In the genomic region with DNA sequence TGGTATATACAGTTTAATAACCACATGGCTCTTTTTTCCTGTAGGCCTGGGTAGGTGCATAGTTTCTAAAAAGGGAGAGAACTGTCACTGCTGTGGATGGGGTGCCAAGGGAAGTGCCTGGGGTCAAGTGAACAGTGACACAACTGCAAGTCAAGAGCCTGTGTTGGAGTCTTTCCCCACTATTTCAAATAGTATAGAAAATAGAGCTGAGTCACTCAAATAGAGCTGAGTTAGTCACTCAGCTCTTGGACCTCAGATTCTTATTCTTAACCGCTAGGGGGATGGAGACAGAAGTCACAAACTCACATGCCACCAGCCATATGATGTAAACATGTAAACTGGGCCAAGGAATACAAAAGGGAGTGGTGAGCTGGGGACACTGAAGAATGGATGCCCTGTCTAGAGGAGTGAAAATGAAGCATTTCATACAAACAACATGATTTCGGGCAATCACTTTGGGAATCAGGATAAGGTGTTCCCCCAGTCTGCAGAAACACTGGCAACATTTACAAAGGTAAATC, we compare ENCODE assay signal across 8 cellular contexts. TPM values are rescaled to one million over a fixed set of nuclear protein-coding genes. Genes with fewer than 3 reads are reported as not detected.
DNase-seq lines count a peak whose midpoint lies in the region; ATAC-seq, FAIRE-seq and TF ChIP-seq lines count a peak whose summit lies in the region.

No MANE protein-coding gene starts in this region.

- no peak overlapping the region for H3K27ac ChIP-seq in small intestine (ENCODE audit: low read depth in 1 of 2, low read length in 1 of 2)

- no peak for ATAC-seq in activated B cell treated with CpG ODN at 0.5 μM for 24 hours (ENCODE audit: low read depth)
- ATAC-seq in HG03025 (IDR thresholded peaks at IDR 0.05; ENCODE audit: low FRiP score, unreplicated experiment): no peak

- FAIRE-seq in small intestine (lab: Jason Lieb, UNC): no peak

- TF ChIP-seq CTCF in GM12873 (IDR thresholded peaks at IDR 0.05; ENCODE audit: insufficient read depth, low read depth, low read length, missing control alignments) (peak; percentile 75), activated B cell treated with CpG ODN at 0.5 μM for 24 hours (IDR thresholded peaks at IDR 0.05) (no peak), glutamatergic neuron (IDR thresholded peaks at IDR 0.05; ENCODE audit: partially characterized antibody, unreplicated experiment) (peak; percentile 66)

- H3K27me3 Mint-ChIP-seq in activated B cell treated with CpG ODN at 0.5 μM for 24 hours (no peaks in the 10 kb centered on the region), glutamatergic neuron (ENCODE audit: unreplicated experiment) (peaks cover 3% of the 10 kb centered on the region)

- H3K9me3 Mint-ChIP-seq in activated B cell treated with CpG ODN at 0.5 μM for 24 hours: no peaks in the 10 kb centered on the region
- H3K9me3 Mint-ChIP-seq in glutamatergic neuron (ENCODE audit: unreplicated experiment): no peaks in the 10 kb centered on the region

- no peaks in the 10 kb centered on the region for H3K4me1 ChIP-seq in small intestine (ENCODE audit: control insufficient read depth in 2 of 2, insufficient read depth in 1 of 2, low read depth in 1 of 2, low read length in 1 of 2)

- peaks cover 0 to 2% of the 10 kb centered on the region in 2 donors for H3K36me3 ChIP-seq in small intestine (ENCODE audit: control insufficient read depth in 2 of 2, insufficient read depth in 2 of 2, low read length in 2 of 2)

- no peak overlapping the region for H3K4me3 ChIP-seq in small intestine (ENCODE audit: low read depth in 1 of 2, low read length in 2 of 2)

- DNase-seq in AG20443 (ENCODE audit: low spot score) (peak; percentile 72), NAMALWA (ENCODE audit: low spot score) (peak; percentile 69), activated B cell treated with CpG ODN at 0.5 μM for 24 hours (no peak), glutamatergic neuron (no peak), small intestine (peak; percentile 81)
- no peak for DNase-seq in stimulated activated CD4-positive, alpha-beta T cell treated with anti-CD3 and anti-CD28 coated beads, Interleukin-2, amount 100 ng/mL, for 24 hours

- H3K9me3 ChIP-seq in small intestine (ENCODE audit: control insufficient read depth, low read depth): no peaks in the 10 kb centered on the region

- POLR2A ChIA-PET in activated B cell treated with CpG ODN at 0.5 μM for 24 hours (lab: Charles Lee): interaction anchor here (0.6 to 4.3 kb wide), 6 partner anchors 12 to 124 kb away, joined by 3 to 93 read pairs (median 8); a partner anchor contains a TSS

- intact Hi-C loops in activated B cell treated with CpG ODN at 0.5 μM for 24 hours (cut with micrococcal nuclease): no loop called here

- H3K4me1 Mint-ChIP-seq in activated B cell treated with CpG ODN at 0.5 μM for 24 hours (peaks cover 12% of the 10 kb centered on the region), glutamatergic neuron (ENCODE audit: low read depth, unreplicated experiment) (no peaks in the 10 kb centered on the region)

- WGBS in small intestine, 3 donors: 40 to 54% (median 46%) methylated on average over 2 of the region's 2 CpGs

- peak overlapping the region; percentile 44 for H3K4me3 Mint-ChIP-seq in activated B cell treated with CpG ODN at 0.5 μM for 24 hours
- no peak overlapping the region for H3K4me3 Mint-ChIP-seq in glutamatergic neuron (ENCODE audit: unreplicated experiment)

- no peaks in the 10 kb centered on the region for H3K27me3 ChIP-seq in small intestine (ENCODE audit: control insufficient read depth in 2 of 2, insufficient read depth in 2 of 2, low read length in 2 of 2)

- CTCF ChIA-PET in activated B cell treated with CpG ODN at 0.5 μM for 24 hours (lab: Charles Lee): interaction anchor here (0.7 to 2.3 kb wide), 10 partner anchors 10 to 269 kb away, joined by 3 to 21 read pairs (median 6); no protein-coding TSS in a partner anchor

- H3K27ac Mint-ChIP-seq in activated B cell treated with CpG ODN at 0.5 μM for 24 hours: no peak overlapping the region
- peak overlapping the region; percentile 21 for H3K27ac Mint-ChIP-seq in glutamatergic neuron (ENCODE audit: unreplicated experiment)

- H3K36me3 Mint-ChIP-seq in activated B cell treated with CpG ODN at 0.5 μM for 24 hours (ENCODE audit: low read depth) (peaks cover 16% of the 10 kb centered on the region), glutamatergic neuron (ENCODE audit: unreplicated experiment) (peaks cover 3% of the 10 kb centered on the region)

RNA-seq across cellular contexts. Expression of a gene that starts 2.1 kb away (rescaled TPM):
- 11.9 and 12.3 TPM in 2 replicates for total RNA-seq in activated B cell treated with CpG ODN at 0.5 μM for 24 hours
- total RNA-seq in glutamatergic neuron (ENCODE audit: unreplicated experiment): 28.1 TPM
- polyA plus RNA-seq in small intestine: 10 to 100 TPM; 35.6 to 84.5 (median 82.1) TPM

RNA-seq across cellular contexts. Expression of a gene that starts 30.5 kb away (rescaled TPM):
- total RNA-seq in activated B cell treated with CpG ODN at 0.5 μM for 24 hours (51.7 and 56.1 TPM in 2 replicates), glutamatergic neuron (ENCODE audit: unreplicated experiment) (14.0 TPM)
- 100 to 1,000 TPM; 306 to 539 (median 531) TPM for polyA plus RNA-seq in small intestine

Comparison
In these comparisons a context has a peak if more than half of its experiments do, and no peak if none do; other contexts are left out.
1. DNase-seq: peak in AG20443 (single experiment), NAMALWA (single experiment) and small intestine (single experiment); none in activated B cell treated with CpG ODN at 0.5 μM for 24 hours (single experiment), glutamatergic neuron (single experiment) and stimulated activated CD4-positive, alpha-beta T cell treated with anti-CD3 and anti-CD28 coated beads, Interleukin-2, amount 100 ng/mL, for 24 hours (0 of 2).